ENCODE assay signal across 8 cellular contexts in genomic region chr6:142301421-142302391, GRCh38. TPM values are rescaled to one million over a fixed set of nuclear protein-coding genes. Genes with fewer than 3 reads are reported as not detected.
DNase-seq lines count a peak whose midpoint lies in the region; ATAC-seq and TF ChIP-seq lines count a peak whose summit lies in the region.

Gene ADGRG6, plus strand, starts transcription at chr6:142302007. Its CDS starts 323 bp downstream, at chr6:142302330.

- no peak within 1 kb of the TSS for H2AFZ ChIP-seq in Karpas-422 (ENCODE audit: low read length)

- in situ Hi-C loops in Caki2 (cut with HindIII; ENCODE audit: low pct_unique_long_range_greater_than_20kb, low sequenced_read_pairs): no loop called here

- WGBS in HUES64: 1% methylated on average over 91 of the region's 91 CpGs
- WGBS in lung, 2 donors: 0 to 1% methylated on average over 63 to 91 of the region's 91 CpGs

- H3K4me1 ChIP-seq in HUES64 (ENCODE audit: insufficient read depth, low read length) (peaks cover 11% of the 10 kb centered on the region), lung (ENCODE audit: control insufficient read depth in 2 of 2, insufficient read depth in 2 of 2, low read length in 2 of 2) (no peaks in the 10 kb centered on the region), Karpas-422 (ENCODE audit: low read length) (no peaks in the 10 kb centered on the region)

- peaks cover 37% of the 10 kb centered on the region for H3K27me3 ChIP-seq in HUES64 (ENCODE audit: insufficient read depth, low read length)
- no peaks in the 10 kb centered on the region for H3K27me3 ChIP-seq in lung (ENCODE audit: control insufficient read depth, insufficient read depth)
- H3K27me3 ChIP-seq in Karpas-422 (ENCODE audit: low read length): no peaks in the 10 kb centered on the region

- peak; percentile 79 for ATAC-seq in GM21447 (IDR thresholded peaks at IDR 0.05; ENCODE audit: unreplicated experiment)
- peak; percentile 40 for ATAC-seq in activated B cell treated with CpG ODN at 0.5 μM for 24 hours (ENCODE audit: low read depth)
- peak; percentile 84 for ATAC-seq in lung (ENCODE audit: insufficient read depth, low FRiP score)

- H3K9me3 ChIP-seq in HUES64 (ENCODE audit: insufficient read depth, low read depth, low read length): no peaks in the 10 kb centered on the region
- no peaks in the 10 kb centered on the region for H3K9me3 ChIP-seq in lung (ENCODE audit: control insufficient read depth in 2 of 2, insufficient read depth in 1 of 2, low read length in 1 of 2)
- no peaks in the 10 kb centered on the region for H3K9me3 ChIP-seq in Karpas-422 (ENCODE audit: low read length)

- no peaks in the 10 kb centered on the region for H3K9me2 ChIP-seq in Karpas-422 (replicated peaks; ENCODE audit: insufficient read depth, low read length)

- H3K36me3 ChIP-seq in HUES64 (ENCODE audit: insufficient read depth, low read length) (no peaks in the 10 kb centered on the region), lung (ENCODE audit: control insufficient read depth in 2 of 2, insufficient read depth in 2 of 2, low read length in 2 of 2) (no peaks in the 10 kb centered on the region), Karpas-422 (ENCODE audit: insufficient read depth, low read length) (no peaks in the 10 kb centered on the region)

- TF ChIP-seq CTCF in activated B cell treated with CpG ODN at 0.5 μM for 24 hours (IDR thresholded peaks at IDR 0.05): no peak
- no peak for TF ChIP-seq CTCF in lung (IDR thresholded peaks at IDR 0.05; ENCODE audit: control extremely low read depth, extremely low read depth)

- peak within 1 kb of the TSS; percentile 71 for H3K4me3 ChIP-seq in HUES64 (ENCODE audit: low read length)
- H3K4me3 ChIP-seq in lung: peak within 1 kb of the TSS; percentile 58
- H3K4me3 ChIP-seq in Karpas-422 (ENCODE audit: low read length): no peak within 1 kb of the TSS

- H3K9ac ChIP-seq in HUES64 (ENCODE audit: low read depth, low read length) (peak within 1 kb of the TSS; percentile 64), Karpas-422 (ENCODE audit: low read length) (no peak within 1 kb of the TSS)

- peaks cover 22% of the 10 kb centered on the region for H3K27me3 Mint-ChIP-seq in activated B cell treated with CpG ODN at 0.5 μM for 24 hours

- no peak within 1 kb of the TSS for H3K27ac ChIP-seq in HUES64 (ENCODE audit: low read depth, low read length)
- H3K27ac ChIP-seq in lung (ENCODE audit: low read depth in 1 of 2, low read length in 1 of 2): peak within 1 kb of the TSS in 1 of 2 donors; percentile 54
- H3K27ac ChIP-seq in Karpas-422 (ENCODE audit: low read length): no peak within 1 kb of the TSS

- H3K36me3 Mint-ChIP-seq in activated B cell treated with CpG ODN at 0.5 μM for 24 hours (ENCODE audit: low read depth): no peaks in the 10 kb centered on the region

- H3K27ac Mint-ChIP-seq in activated B cell treated with CpG ODN at 0.5 μM for 24 hours: no peak within 1 kb of the TSS

- CTCF ChIA-PET in activated B cell treated with CpG ODN at 0.5 μM for 24 hours (lab: Charles Lee): no interaction called here

- H3K4me3 Mint-ChIP-seq in activated B cell treated with CpG ODN at 0.5 μM for 24 hours: peak within 1 kb of the TSS; percentile 57

- intact Hi-C loops in activated B cell treated with CpG ODN at 0.5 μM for 24 hours (cut with micrococcal nuclease): no loop called here

- DNase-seq in Caki2 (ENCODE audit: low read depth): peak; percentile 79
- peak; percentile 16 for DNase-seq in activated B cell treated with CpG ODN at 0.5 μM for 24 hours
- peak; percentile 70 for DNase-seq in dermis blood vessel endothelial cell
- DNase-seq in lung (ENCODE audit: low spot score): peak; percentile 49
- DNase-seq in stimulated activated CD8-positive, alpha-beta memory T cell treated with anti-CD3 and anti-CD28 coated beads, Interleukin-2, amount 100 ng/mL, for 48 hours (ENCODE audit: low read depth in 2 of 2): peak; percentile 23 to 53
- DNase-seq in Karpas-422: no peak

- POLR2A ChIA-PET in activated B cell treated with CpG ODN at 0.5 μM for 24 hours (lab: Charles Lee): no interaction called here

- H3K4me2 ChIP-seq in Karpas-422 (ENCODE audit: low read depth, low read length, poor library complexity, severe bottlenecking): no peak within 1 kb of the TSS

- peaks cover 10% of the 10 kb centered on the region for H3K4me1 Mint-ChIP-seq in activated B cell treated with CpG ODN at 0.5 μM for 24 hours

- no peaks in the 10 kb centered on the region for H4K20me1 ChIP-seq in Karpas-422 (ENCODE audit: insufficient read depth, low read depth, low read length)

- H3K79me2 ChIP-seq in Karpas-422 (ENCODE audit: low read length): no peaks in the 10 kb centered on the region

- no peaks in the 10 kb centered on the region for H3K9me3 Mint-ChIP-seq in activated B cell treated with CpG ODN at 0.5 μM for 24 hours

RNA-seq across cellular contexts. Expression of gene ADGRG6, which starts in this region (rescaled TPM):
- 33.4 and 44.6 TPM in 2 replicates for total RNA-seq in Caki2 (2014; rRNA removed; shearing (Covaris generic); ENCODE audit: low replicate concordance)
- polyA plus RNA-seq in HUES64 (2013, experiment 1 of 2): 2.4 TPM
- 3.9 TPM for polyA plus RNA-seq in HUES64 (2013, experiment 2 of 2)
- total RNA-seq in activated B cell treated with CpG ODN at 0.5 μM for 24 hours (not detected in 2 replicates), dermis blood vessel endothelial cell (42.2 and 43.4 TPM in 2 replicates), lung (100 to 1,000 TPM in 1 of 2 donors, 10 to 100 TPM in 1; 18.4 to 177 TPM)
- 1 to 10 TPM; 6.4 to 7.4 TPM for polyA plus RNA-seq in lung
- total RNA-seq in Karpas-422 (2014; rRNA removed; shearing (Covaris generic); ENCODE audit: low replicate concordance): not detected in 2 replicates

Comparison
In these comparisons a context has a peak if more than half of its experiments do, and no peak if none do; other contexts are left out.
1. RNA of gene ADGRG6 (total RNA-seq): 18.4 to 177 TPM in lung, 42.2 to 43.4 TPM in dermis blood vessel endothelial cell and 33.4 to 44.6 TPM in Caki2; not detected in activated B cell treated with CpG ODN at 0.5 μM for 24 hours and not detected in Karpas-422; every median in the first group is over 10 times any median in the second.
2. Peak in DNase-seq and ATAC-seq in activated B cell treated with CpG ODN at 0.5 μM for 24 hours; RNA of the gene not detected or under 1 TPM.
3. Peak in every context shown above with its lines, with median percentiles within 50 percentile points of each other: ATAC-seq.